Comparison of ENCODE assay signal across 9 cellular contexts in the genomic region with DNA sequence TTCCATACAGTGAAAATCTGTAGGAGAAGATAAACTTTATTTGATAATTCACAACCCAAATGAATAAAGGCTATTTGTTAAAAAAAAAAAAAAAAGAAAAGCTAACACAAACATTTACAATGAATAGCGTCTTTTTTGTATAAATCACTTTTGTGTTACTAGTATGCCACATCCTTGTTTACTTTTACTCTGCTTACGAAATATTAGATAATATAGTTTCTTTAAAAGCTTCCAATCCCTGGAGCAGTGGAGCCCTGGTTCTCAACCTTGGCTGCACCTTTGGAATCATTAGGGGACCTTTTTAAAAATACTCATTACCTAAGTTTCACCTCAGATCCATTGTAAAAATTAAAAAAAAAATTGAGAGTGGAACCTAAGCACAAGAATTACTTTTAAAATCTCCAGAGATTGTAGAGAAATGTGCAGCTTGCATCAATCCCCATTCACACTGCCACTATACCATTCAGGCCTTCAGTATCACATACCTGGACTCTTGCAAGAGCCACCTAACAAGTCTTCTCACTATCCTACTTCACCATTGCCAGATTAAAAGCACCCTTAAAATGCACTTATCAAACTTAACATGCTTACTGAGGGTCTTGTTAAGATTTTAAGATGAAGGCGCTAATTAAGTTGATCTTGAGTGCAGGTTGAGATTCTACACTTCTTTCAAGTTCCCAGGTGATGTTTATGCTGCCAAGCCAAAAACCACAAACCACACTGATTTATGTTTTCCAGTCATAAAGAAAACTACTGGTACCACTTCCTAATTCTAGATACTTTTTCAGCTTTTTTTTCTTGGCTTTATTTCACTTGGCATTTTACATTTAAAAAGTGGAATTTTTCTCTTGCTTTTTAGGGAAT. TPM values are rescaled to one million over a fixed set of nuclear protein-coding genes. Genes with fewer than 3 reads are reported as not detected.
DNase-seq lines count a peak whose midpoint lies in the region; ATAC-seq and TF ChIP-seq lines count a peak whose summit lies in the region.
"Had no signal": no experiment of that assay in that cellular context is flagged by ENCODE, and none has a peak within 500 bp of the region (broad histone marks: within the 10 kb centered on the region; RNA-seq: fewer than 3 reads in every experiment).

No MANE protein-coding gene starts in this region.

- H3K4me1 ChIP-seq in tibial nerve: peaks cover 0 to 9% (median 0%) of the 10 kb centered on the region in 4 donors

- peak overlapping the region; percentile 43 for H3K4me2 ChIP-seq in SU-DHL-6 (ENCODE audit: low read depth, low read length, poor library complexity, severe bottlenecking)

- 76 to 82% methylated on average over 3 of the region's 3 CpGs for WGBS in tibial nerve, 2 donors

- no peak for TF ChIP-seq CTCF in SU-DHL-6 (IDR thresholded peaks at IDR 0.05; ENCODE audit: insufficient read depth, low read length, poor library complexity, severe bottlenecking)
- TF ChIP-seq CTCF in tibial nerve (IDR thresholded peaks at IDR 0.05): no peak

- H4K20me1 ChIP-seq in SU-DHL-6 (ENCODE audit: low read depth, low read length): no peaks in the 10 kb centered on the region

- no peaks in the 10 kb centered on the region for H3K79me2 ChIP-seq in SU-DHL-6 (ENCODE audit: insufficient read depth, low read length)

- no peaks in the 10 kb centered on the region for H3K9me2 ChIP-seq in SU-DHL-6 (replicated peaks; ENCODE audit: insufficient read depth, low read length)

- TF ChIP-seq POLR2A in tibial nerve (IDR thresholded peaks at IDR 0.05): no peak

- no peaks in the 10 kb centered on the region for H3K36me3 ChIP-seq in SU-DHL-6 (ENCODE audit: low read length)
- no peaks in the 10 kb centered on the region for H3K36me3 ChIP-seq in tibial nerve

- H3F3A ChIP-seq in SU-DHL-6 (ENCODE audit: insufficient read depth): no peaks in the 10 kb centered on the region

- no peak overlapping the region for H2AFZ ChIP-seq in SU-DHL-6 (ENCODE audit: low read depth, low read length, severe bottlenecking)

- DNase-seq in HuH-7 (ENCODE audit: low spot score): no peak
- DNase-seq in stimulated activated CD4-positive, alpha-beta T cell treated with anti-CD3 and anti-CD28 coated beads, Interleukin-1b, Interleukin-23, amount 100 ng/mL, for 48 hours: no peak
- DNase-seq in SIG-M5 treated with dmso at 0.1 percent for 504 hours (lab: John Stamatoyannopoulos, UW; ENCODE audit: unreplicated experiment): no peak
- no peak for DNase-seq in tibial nerve (ENCODE audit: low spot score in 2 of 2)
- DNase-seq: IMR-90 had no signal

- ATAC-seq in GM18508 (IDR thresholded peaks at IDR 0.05; ENCODE audit: insufficient read depth, unreplicated experiment) (peak; percentile 93), GM21381 (IDR thresholded peaks at IDR 0.05; ENCODE audit: unreplicated experiment) (peak; percentile 90), HG03135 (IDR thresholded peaks at IDR 0.05; ENCODE audit: unreplicated experiment) (peak; percentile 91)

- H3K27me3 ChIP-seq in SU-DHL-6 (ENCODE audit: low read length) (no peaks in the 10 kb centered on the region), tibial nerve (no peaks in the 10 kb centered on the region)

- no peak overlapping the region for H3K9ac ChIP-seq in SU-DHL-6 (ENCODE audit: low read length)

- no peak for TF ChIP-seq EP300 in tibial nerve (IDR thresholded peaks at IDR 0.05)

- H3K9me3 ChIP-seq in SU-DHL-6 (ENCODE audit: insufficient read depth, low read length) (no peaks in the 10 kb centered on the region), tibial nerve (no peaks in the 10 kb centered on the region)

- H3K4me3 ChIP-seq in SU-DHL-6 (ENCODE audit: insufficient read depth, low read length, poor library complexity, severe bottlenecking): no peak overlapping the region
- H3K4me3 ChIP-seq in tibial nerve: no peak overlapping the region

- peak overlapping the region; percentile 32 for H3K27ac ChIP-seq in SU-DHL-6 (ENCODE audit: low read depth, low read length)
- H3K27ac ChIP-seq in tibial nerve: no peak overlapping the region

RNA-seq across cellular contexts. Expression of a gene that starts 59.7 kb away (rescaled TPM):
- 10 to 100 TPM; 45.7 to 50.7 (median 48.4) TPM for total RNA-seq in tibial nerve
